ENCODE assay signal across 10 cellular contexts in the genomic region with DNA sequence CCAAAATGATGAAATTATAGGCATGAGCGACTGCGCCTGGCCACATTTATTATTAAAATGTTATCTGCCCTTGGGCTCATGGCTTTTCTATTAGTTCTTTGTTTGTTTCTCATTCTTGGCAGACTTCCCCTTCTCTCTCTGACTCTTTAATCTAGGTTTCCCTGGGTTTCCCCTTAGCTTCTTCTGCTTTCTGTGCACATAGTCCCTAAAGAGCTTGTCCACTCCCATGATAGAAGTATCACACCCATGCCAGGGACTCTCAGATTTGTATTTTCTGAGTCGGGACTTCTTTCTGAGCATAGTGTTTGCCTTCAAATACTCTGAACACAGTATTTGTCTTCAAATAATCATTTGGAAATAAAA. TPM values are rescaled to one million over a fixed set of nuclear protein-coding genes. Genes with fewer than 3 reads are reported as not detected.
DNase-seq lines count a peak whose midpoint lies in the region; ATAC-seq and TF ChIP-seq lines count a peak whose summit lies in the region.
"Had no signal": no experiment of that assay in that cellular context is flagged by ENCODE, and none has a peak within 500 bp of the region (broad histone marks: within the 10 kb centered on the region; RNA-seq: fewer than 3 reads in every experiment).

No MANE protein-coding gene starts in this region.

- H3K4me3 ChIP-seq in fibroblast of the aortic adventitia (ENCODE audit: low read depth, low read length) = no peak overlapping the region

- peak; percentile 64 for ATAC-seq in GM21390 (IDR thresholded peaks at IDR 0.05; ENCODE audit: unreplicated experiment)

- CTCF ChIA-PET in GM10248 (lab: Yijun Ruan, JAX) = interaction anchor here (0.7 to 1.3 kb wide), 2 partner anchors 8 to 25 kb away, joined by 3 read pairs; no protein-coding TSS in a partner anchor

- POLR2A ChIA-PET in GM10248 (lab: Yijun Ruan, JAX) = no interaction called here

- TF ChIP-seq CTCF in GM10248 (IDR thresholded peaks at IDR 0.05; ENCODE audit: control extremely low read depth, extremely low read depth, low read depth, missing control alignments) = no peak
- no peak for TF ChIP-seq CTCF in fibroblast of the aortic adventitia (IDR thresholded peaks at IDR 0.05; ENCODE audit: insufficient read depth, low read length)

- DNase-seq in GM10248 (ENCODE audit: extremely low spot score) (peak; percentile 37), KG1 (lab: John Stamatoyannopoulos, UW) (peak; percentile 45), fibroblast of the aortic adventitia (ENCODE audit: low read depth) (peak; percentile 29), COLO668 (lab: John Stamatoyannopoulos, UW; ENCODE audit: unreplicated experiment) (no peak), RPMI8226 (no peak), activated gamma-delta T cell treated with Interleukin-2 at 50 U/mL for 16 hours (no peak), NCI-H2196 (lab: John Stamatoyannopoulos, UW; ENCODE audit: unreplicated experiment) (no peak)
- DNase-seq: DMS53, NCI-H2029 treated with DMSO at 0.1 percent for 48 hours had no signal

RNA-seq across cellular contexts. Expression of a gene that starts 38.6 kb away (rescaled TPM):
- total RNA-seq in fibroblast of the aortic adventitia (ENCODE audit: low replicate concordance) = 414 and 429 TPM in 2 replicates

Comparison
In these comparisons a context has a peak if more than half of its experiments do, and no peak if none do; other contexts are left out.
1. DNase-seq: peak in GM10248 (single experiment), KG1 (single experiment) and fibroblast of the aortic adventitia (single experiment); none in COLO668 (single experiment), RPMI8226 (single experiment), activated gamma-delta T cell treated with Interleukin-2 at 50 U/mL for 16 hours (single experiment) and NCI-H2196 (single experiment).